In genomic region chr1:50980505-50980904, GRCh38 we compare ENCODE assay signal across 17 cellular contexts. TPM values are rescaled to one million over a fixed set of nuclear protein-coding genes. Genes with fewer than 3 reads are reported as not detected.
A peak's percentile ranks its signal among the peaks of the same experiment; 100 is the strongest.
DNase-seq lines count a peak whose midpoint lies in the region; ATAC-seq, FAIRE-seq and TF ChIP-seq lines count a peak whose summit lies in the region.
"Had no signal": no experiment of that assay in that cellular context is flagged by ENCODE, and none has a peak within 500 bp of the region (broad histone marks: within the 10 kb centered on the region; RNA-seq: fewer than 3 reads in every experiment).

No MANE protein-coding gene starts in this region.

- H3K27me3 ChIP-seq in SJSA1 (replicated peaks) (no peaks in the 10 kb centered on the region), mesenchymal stem cell (ENCODE audit: control insufficient read depth in 1 of 2, insufficient read depth in 1 of 2, low read length in 2 of 2) (peaks cover 0 to 21% of the 10 kb centered on the region in 2 experiments)

- H2BK5ac ChIP-seq in mesenchymal stem cell (ENCODE audit: low read depth, low read length, poor library complexity, severe bottlenecking): no peak overlapping the region

- no peak for TF ChIP-seq EP300 in A549 (IDR thresholded peaks at IDR 0.05)

- H3K23ac ChIP-seq in mesenchymal stem cell (ENCODE audit: low read length in 2 of 2): no peak overlapping the region

- H3K27ac ChIP-seq in A549: peak overlapping the region in 1 of 2 experiments; percentile 99; a peak in 3 of 6 replicates
- H3K27ac ChIP-seq in SJSA1: peak overlapping the region; percentile 99
- H3K27ac ChIP-seq in mesenchymal stem cell (ENCODE audit: low read length, poor library complexity, severe bottlenecking): no peak overlapping the region
- H3K27ac ChIP-seq: C4-2B, PC-9 had no signal

- H2BK120ac ChIP-seq in mesenchymal stem cell (ENCODE audit: low read depth, low read length): no peak overlapping the region

- intact Hi-C loops in Calu3 (cut with micrococcal nuclease; ENCODE audit: unreplicated experiment): loop anchor here (5.0 kb wide), 1 partner anchor 207 kb away; no protein-coding TSS in a partner anchor
- intact Hi-C loops in natural killer cell (cut with micrococcal nuclease): no loop called here

- H3K79me1 ChIP-seq in mesenchymal stem cell (replicated peaks; ENCODE audit: low read length, poor library complexity, severe bottlenecking): no peaks in the 10 kb centered on the region

- H3K9ac ChIP-seq in mesenchymal stem cell (ENCODE audit: low read length): peak overlapping the region; percentile 93

- no peak overlapping the region for H4K91ac ChIP-seq in mesenchymal stem cell (ENCODE audit: low read length)

- no peak overlapping the region for H3K14ac ChIP-seq in mesenchymal stem cell (ENCODE audit: low read length in 2 of 2)

- no peak overlapping the region for H3K4ac ChIP-seq in mesenchymal stem cell (ENCODE audit: low read depth in 1 of 2, low read length in 2 of 2)

- no peak overlapping the region for H4K8ac ChIP-seq in mesenchymal stem cell (ENCODE audit: low read length)

- TF ChIP-seq RAD21 in A549 (conservative IDR thresholded peaks at IDR 0.05 in 1 of 2, IDR thresholded peaks at IDR 0.05 in 1 of 2): no peak

- H3K27ac Mint-ChIP-seq in Calu3 (ENCODE audit: unreplicated experiment): peak overlapping the region; percentile 96
- H3K27ac Mint-ChIP-seq in natural killer cell: no peak overlapping the region
- H3K27ac Mint-ChIP-seq: activated naive CD4-positive, alpha-beta T cell treated with anti-CD3 and anti-CD28 coated beads for 36 hours had no signal

- no peak for ATAC-seq in A549
- ATAC-seq in natural killer cell: no peak
- ATAC-seq: activated CD4-positive, CD25-positive, alpha-beta regulatory T cell treated with anti-CD3 and anti-CD28 coated beads, Interleukin-2, amount 50 U/mL, for 24 hours had no signal

- TF ChIP-seq CTCF in A549 (IDR thresholded peaks at IDR 0.05): no peak
- no peak for TF ChIP-seq CTCF in Calu3 (IDR thresholded peaks at IDR 0.05; ENCODE audit: unreplicated experiment)
- no peak for TF ChIP-seq CTCF in natural killer cell (IDR thresholded peaks at IDR 0.05)

- no peak overlapping the region for H3K18ac ChIP-seq in mesenchymal stem cell (ENCODE audit: low read depth in 1 of 2, low read length in 2 of 2)

- H3K36me3 ChIP-seq in SJSA1 (peaks cover 27% of the 10 kb centered on the region), mesenchymal stem cell (ENCODE audit: control insufficient read depth in 1 of 2, insufficient read depth in 2 of 2, low read depth in 1 of 2, low read length in 2 of 2) (no peaks in the 10 kb centered on the region)
- H3K36me3 ChIP-seq: HAP-1 had no signal

- H3K4me2 ChIP-seq in A549: peak overlapping the region; percentile 84
- no peak overlapping the region for H3K4me2 ChIP-seq in mesenchymal stem cell (ENCODE audit: low read length, poor library complexity, severe bottlenecking)
- H3K4me2 ChIP-seq: PC-9 had no signal

- no peak overlapping the region for H2BK15ac ChIP-seq in mesenchymal stem cell (ENCODE audit: low read depth, poor library complexity, severe bottlenecking)

- H3K27me3 Mint-ChIP-seq in Calu3 (ENCODE audit: unreplicated experiment): no peaks in the 10 kb centered on the region
- H3K27me3 Mint-ChIP-seq in natural killer cell (ENCODE audit: low read depth in 2 of 2): no peaks in the 10 kb centered on the region

- H3K4me3 Mint-ChIP-seq in Calu3 (ENCODE audit: low read depth, unreplicated experiment) (peak overlapping the region; percentile 78), natural killer cell (no peak overlapping the region)
- H3K4me3 Mint-ChIP-seq: activated naive CD4-positive, alpha-beta T cell treated with anti-CD3 and anti-CD28 coated beads for 36 hours had no signal

- no peak overlapping the region; the same call in 2 of the 3 replicates for H3K4me3 ChIP-seq in A549
- H3K4me3 ChIP-seq in SJSA1: peak overlapping the region; percentile 85
- no peak overlapping the region for H3K4me3 ChIP-seq in mesenchymal stem cell (ENCODE audit: insufficient read depth in 1 of 2, low read depth in 1 of 2, low read length in 2 of 2)
- H3K4me3 ChIP-seq: PC-9 had no signal

- CTCF ChIA-PET in A549 (lab: Yijun Ruan, JAX): no interaction called here
- CTCF ChIA-PET in Calu3 (lab: Charles Lee): no interaction called here

- TF ChIP-seq POLR2A in A549 (IDR thresholded peaks at IDR 0.05; ENCODE audit: low read length): no peak

- no peak for FAIRE-seq in A549 (lab: Jason Lieb, UNC)
- FAIRE-seq: bronchial epithelial cell, keratinocyte had no signal

- H3K4me1 ChIP-seq in A549 (peaks cover 37% of the 10 kb centered on the region; the same call in 2 of the 3 replicates), SJSA1 (replicated peaks) (peaks cover 35% of the 10 kb centered on the region), mesenchymal stem cell (ENCODE audit: control insufficient read depth, insufficient read depth, low read depth, low read length) (peaks cover 12% of the 10 kb centered on the region)

- H3K9me3 ChIP-seq in A549 (no peaks in the 10 kb centered on the region), SJSA1 (replicated peaks) (no peaks in the 10 kb centered on the region), mesenchymal stem cell (ENCODE audit: control insufficient read depth, low read length) (no peaks in the 10 kb centered on the region)
- H3K9me3 ChIP-seq: HAP-1 had no signal

- no peak overlapping the region for H2AK5ac ChIP-seq in mesenchymal stem cell (ENCODE audit: low read length, severe bottlenecking)

- DNase-seq in A549 (ENCODE audit: low read depth in 1 of 2, low spot score in 1 of 2): no peak
- no peak for DNase-seq in Calu3
- no peak for DNase-seq in SJSA1 (ENCODE audit: low read depth in 1 of 2, low spot score in 2 of 2)
- DNase-seq in mesenchymal stem cell: no peak
- no peak for DNase-seq in NCI-H446 (lab: John Stamatoyannopoulos, UW)
- DNase-seq in natural killer cell: no peak
- DNase-seq in activated CD4-positive, alpha-beta T cell treated with anti-CD3 and anti-CD28 coated beads for 48 hours: no peak
- DNase-seq: activated naive CD4-positive, alpha-beta T cell treated with anti-CD3 and anti-CD28 coated beads for 36 hours; GF-D8; NCI-H2227 treated with DMSO at 0.1 percent for 48 hours; PC-9; T-helper 1 cell had no signal

- BruUV-seq in Calu3 (replicated peaks; lab: Mats Ljungman, UMichigan): no TSS peak

- H3K9me3 Mint-ChIP-seq in Calu3 (ENCODE audit: low read depth, unreplicated experiment) (no peaks in the 10 kb centered on the region), natural killer cell (no peaks in the 10 kb centered on the region)
- H3K9me3 Mint-ChIP-seq: activated naive CD4-positive, alpha-beta T cell treated with anti-CD3 and anti-CD28 coated beads for 36 hours had no signal

- H2AFZ ChIP-seq in mesenchymal stem cell (ENCODE audit: low read depth, low read length): no peak overlapping the region
- H2AFZ ChIP-seq: PC-9 had no signal

- H3K4me1 Mint-ChIP-seq in Calu3 (ENCODE audit: low read depth, unreplicated experiment) (peaks cover 15% of the 10 kb centered on the region), natural killer cell (peaks cover 18 to 21% of the 10 kb centered on the region in 2 donors)

- POLR2A ChIA-PET in A549 (lab: Yijun Ruan, JAX): no interaction called here

- H2BK12ac ChIP-seq in mesenchymal stem cell (ENCODE audit: low read length in 2 of 2): no peak overlapping the region

- H3K36me3 Mint-ChIP-seq in Calu3 (ENCODE audit: insufficient read depth, unreplicated experiment): peaks cover 34% of the 10 kb centered on the region
- no peaks in the 10 kb centered on the region for H3K36me3 Mint-ChIP-seq in natural killer cell

TF ChIP-seq in A549, 52 proteins besides CTCF, POLR2A, EP300 and RAD21 (continues in another document):
- TF ChIP-seq FOSL2 (IDR thresholded peaks at IDR 0.05) (no peak), FOSL2 (CRISPR knock-in tag; IDR thresholded peaks at IDR 0.05) (no peak), MAFK (IDR thresholded peaks at IDR 0.05; ENCODE audit: partially characterized antibody) (no peak), HMGXB4 (CRISPR knock-in tag; IDR thresholded peaks at IDR 0.05; ENCODE audit: borderline replicate concordance) (no peak), CHD4 (IDR thresholded peaks at IDR 0.05; ENCODE audit: borderline replicate concordance) (no peak), CBX8 (IDR thresholded peaks at IDR 0.05) (no peak), ZFP36 (IDR thresholded peaks at IDR 0.05; ENCODE audit: borderline replicate concordance, partially characterized antibody) (no peak)

RNA-seq across cellular contexts. Expression of gene CDKN2C, which starts 10.5 kb away (rescaled TPM):
- polyA plus RNA-seq in A549 (2011; rRNA removed): 9.9 and 13.0 TPM in 2 replicates
- 12.1 and 13.5 TPM in 2 replicates for polyA plus RNA-seq in A549 (2012; cell fraction: cytosol; rRNA removed)
- 8.8 and 10.3 TPM in 2 replicates for polyA plus RNA-seq in A549 (2012; cell fraction: nucleus; rRNA removed)
- 14.7 to 17.7 TPM (median 16.8 TPM) in 3 replicates for polyA plus RNA-seq in A549 (2017; fragmentation: RNase III; extraction: RNeasy Plus Mini Kit Qiagen cat#74134 plus additional on column Dnase treatment)
- polyA minus RNA-seq in A549 (2011; rRNA and poly(A)+ RNA removed): 7.4 and 8.0 TPM in 2 replicates
- total RNA-seq in Calu3 (2022): 36.8 and 40.2 TPM in 2 replicates
- 222 and 225 TPM in 2 replicates for total RNA-seq in SJSA1 (2014; rRNA removed; shearing (Covaris generic))
- 2.0 TPM for polyA plus RNA-seq in mesenchymal stem cell (2013, experiment 1 of 2)
- polyA plus RNA-seq in mesenchymal stem cell (2013, experiment 2 of 2): 2.1 TPM
- total RNA-seq in natural killer cell: 10 to 100 TPM; 17.1 to 21.9 (median 19.0) TPM

RNA-seq across cellular contexts. Expression of gene FAF1, which starts 20.4 kb away (rescaled TPM):
- polyA plus RNA-seq in A549 (2011; rRNA removed): 46.2 and 57.5 TPM in 2 replicates
- 4.5 and 5.3 TPM in 2 replicates for polyA plus RNA-seq in A549 (2012; cell fraction: cytosol; rRNA removed)
- 1.5 and 5.1 TPM in 2 replicates for polyA plus RNA-seq in A549 (2012; cell fraction: nucleus; rRNA removed)
- polyA plus RNA-seq in A549 (2017; fragmentation: RNase III; extraction: RNeasy Plus Mini Kit Qiagen cat#74134 plus additional on column Dnase treatment): 29.9 to 31.7 TPM (median 31.2 TPM) in 3 replicates
- polyA minus RNA-seq in A549 (2011; rRNA and poly(A)+ RNA removed): 32.2 and 41.3 TPM in 2 replicates
- total RNA-seq in Calu3 (2022): 94.8 and 104 TPM in 2 replicates
- 81.7 and 96.3 TPM in 2 replicates for total RNA-seq in SJSA1 (2014; rRNA removed; shearing (Covaris generic))
- 19.1 TPM for polyA plus RNA-seq in mesenchymal stem cell (2013, experiment 1 of 2)
- polyA plus RNA-seq in mesenchymal stem cell (2013, experiment 2 of 2): 19.9 TPM
- total RNA-seq in natural killer cell: 10 to 100 TPM; 56.8 to 59.7 (median 57.2) TPM
